7 cellular contexts compared by ENCODE assay signal in the genomic region with DNA sequence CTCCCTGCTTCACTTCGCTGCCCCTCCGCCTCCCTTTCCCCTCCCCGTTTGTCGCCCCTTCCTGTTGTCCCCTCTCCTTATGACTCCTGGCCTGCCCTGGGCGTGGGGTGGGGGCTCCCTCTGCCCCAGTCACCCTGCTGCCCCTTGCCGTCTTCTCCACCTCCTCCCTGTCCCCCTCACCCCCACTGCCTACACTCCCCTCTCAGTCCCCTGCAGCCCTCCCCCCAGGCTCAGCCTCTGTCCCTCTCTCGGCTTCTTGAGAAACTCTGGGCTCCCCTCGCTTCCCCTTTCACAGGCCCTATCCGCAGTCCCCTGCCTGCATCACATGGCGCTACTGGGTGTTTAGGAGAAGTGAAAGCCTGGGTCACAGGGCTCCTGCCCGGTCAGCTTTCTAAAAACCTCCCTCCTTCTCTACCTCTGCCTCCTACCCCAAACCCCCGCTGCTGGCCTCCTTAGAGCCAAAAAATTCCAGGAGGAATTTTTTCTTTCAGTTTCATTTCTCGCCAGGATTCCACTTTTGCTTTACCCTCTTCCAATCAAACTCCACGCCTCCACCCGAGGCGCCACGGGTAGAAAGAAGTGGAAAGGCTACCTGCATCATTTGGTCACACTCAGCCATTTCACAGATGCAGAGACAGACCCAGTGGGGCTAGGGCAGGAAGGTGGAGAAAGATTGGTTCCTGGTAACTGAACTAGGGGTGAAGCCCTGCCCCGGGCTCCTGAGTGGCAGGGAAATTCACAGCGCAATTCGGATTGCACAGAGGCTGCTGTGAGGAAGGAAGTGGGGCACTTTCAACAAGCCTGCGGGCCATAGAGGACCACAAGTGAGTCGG. TPM values are rescaled to one million over a fixed set of nuclear protein-coding genes. Genes with fewer than 3 reads are reported as not detected.
DNase-seq lines count a peak whose midpoint lies in the region; ATAC-seq, FAIRE-seq and TF ChIP-seq lines count a peak whose summit lies in the region.

A gene (minus strand): TSS at position 268 of the 833 bp plus-strand sequence. CDS start 625 bp downstream, outside the sequence.

- H3K79me2 ChIP-seq in OCI-LY3 (ENCODE audit: low read length) (peaks cover 48% of the 10 kb centered on the region), keratinocyte (ENCODE audit: control insufficient read depth, insufficient read depth, low read length) (no peaks in the 10 kb centered on the region)

- peak; percentile 55 for TF ChIP-seq POLR2A in GM18526 (IDR thresholded peaks at IDR 0.05; ENCODE audit: extremely low read depth, insufficient read length)

- peaks cover 34% of the 10 kb centered on the region for H4K20me1 ChIP-seq in OCI-LY3 (ENCODE audit: insufficient read depth, low read length)
- H4K20me1 ChIP-seq in keratinocyte (ENCODE audit: control insufficient read depth, extremely low read depth, insufficient read depth, low read length): no peaks in the 10 kb centered on the region

- TF ChIP-seq CTCF in OCI-LY3 (IDR thresholded peaks at IDR 0.05; ENCODE audit: low read depth, low read length) (no peak), brain microvascular endothelial cell (IDR thresholded peaks at IDR 0.05; ENCODE audit: low read depth, low read length, missing control alignments) (no peak), keratinocyte (optimal IDR thresholded peaks at IDR 0.05 in 1 of 3, IDR thresholded peaks at IDR 0.05 in 1 of 3, conservative IDR thresholded peaks at IDR 0.05 in 1 of 3; ENCODE audit: extremely low read depth in 1 of 3, insufficient read depth in 2 of 3, low read length in 3 of 3) (no peak)

- DNase-seq in brain microvascular endothelial cell (no peak), keratinocyte (ENCODE audit: low read depth, low spot score) (no peak), NCI-H2081 treated with DMSO at 0.1 percent for 48 hours (lab: John Stamatoyannopoulos, UW) (no peak)
- DNase-seq in stimulated activated CD4-positive, alpha-beta T cell treated with anti-CD3 and anti-CD28 coated beads, Interleukin-15, amount 100 ng/mL, for 24 hours: peak; percentile 46

- H3K4me2 ChIP-seq in OCI-LY3 (ENCODE audit: low read length): peak within 1 kb of the TSS; percentile 98
- H3K4me2 ChIP-seq in keratinocyte (ENCODE audit: control insufficient read depth, extremely low read depth, insufficient read depth, low read depth, low read length): peak within 1 kb of the TSS; percentile 77

- in situ Hi-C loops in brain microvascular endothelial cell (cut with HindIII; ENCODE audit: low pct_ligation_motif_present, low sequenced_read_pairs): no loop called here

- H2AFZ ChIP-seq in OCI-LY3 (ENCODE audit: low read depth, low read length) (no peak within 1 kb of the TSS), keratinocyte (ENCODE audit: control insufficient read depth, low read length) (peak within 1 kb of the TSS; percentile 94)

- H3K4me3 ChIP-seq in OCI-LY3 (ENCODE audit: low read length) (peak within 1 kb of the TSS; percentile 91), brain microvascular endothelial cell (ENCODE audit: low read depth, low read length) (peak within 1 kb of the TSS; percentile 53), keratinocyte (ENCODE audit: control insufficient read depth in 2 of 3, extremely low read depth in 1 of 3, insufficient read depth in 2 of 3, low read depth in 1 of 3, low read length in 3 of 3) (peak within 1 kb of the TSS; percentile 16 to 63 (median 62))

- H3K9me1 ChIP-seq in keratinocyte (ENCODE audit: control insufficient read depth, extremely low read depth, insufficient read depth, low read length): no peaks in the 10 kb centered on the region

- no peak for FAIRE-seq in keratinocyte (lab: Jason Lieb, UNC)

- dilution Hi-C loops in keratinocyte (cut with MboI; ENCODE audit: extremely low pct_ligation_motif_present, low sequenced_read_pairs): no loop called here

- H3K9me3 ChIP-seq in OCI-LY3 (ENCODE audit: insufficient read depth, low read length) (no peaks in the 10 kb centered on the region), keratinocyte (ENCODE audit: control insufficient read depth, low read depth, low read length) (no peaks in the 10 kb centered on the region)

- H3K27ac ChIP-seq in OCI-LY3 (ENCODE audit: low read length): peak within 1 kb of the TSS; percentile 96
- no peak within 1 kb of the TSS for H3K27ac ChIP-seq in brain microvascular endothelial cell
- H3K27ac ChIP-seq in keratinocyte (ENCODE audit: control insufficient read depth, insufficient read depth, low read length): no peak within 1 kb of the TSS

- H3K36me3 ChIP-seq in OCI-LY3 (replicated peaks; ENCODE audit: low read depth, low read length): peaks cover 25% of the 10 kb centered on the region
- no peaks in the 10 kb centered on the region for H3K36me3 ChIP-seq in brain microvascular endothelial cell (replicated peaks)
- H3K36me3 ChIP-seq in keratinocyte (ENCODE audit: control insufficient read depth in 2 of 2, extremely low read depth in 1 of 2, insufficient read depth in 2 of 2, low read length in 2 of 2): no peaks in the 10 kb centered on the region

- H3K9ac ChIP-seq in OCI-LY3 (ENCODE audit: low read length) (peak within 1 kb of the TSS; percentile 98), keratinocyte (ENCODE audit: control insufficient read depth, extremely low read depth, insufficient read depth, low read length) (peak within 1 kb of the TSS; percentile 70)

- H3K27me3 ChIP-seq in OCI-LY3 (ENCODE audit: low read depth, low read length) (no peaks in the 10 kb centered on the region), brain microvascular endothelial cell (replicated peaks) (peaks cover 5% of the 10 kb centered on the region), keratinocyte (ENCODE audit: control insufficient read depth, extremely low read depth, insufficient read depth, low read length) (peaks cover 4% of the 10 kb centered on the region)

- H3K4me1 ChIP-seq in OCI-LY3 (ENCODE audit: low read length) (peaks cover 58% of the 10 kb centered on the region), keratinocyte (ENCODE audit: control insufficient read depth, extremely low read depth, insufficient read depth, low read length) (peaks cover 5% of the 10 kb centered on the region)

- peak; percentile 74 for ATAC-seq in HG02759 (IDR thresholded peaks at IDR 0.05; ENCODE audit: unreplicated experiment)

RNA-seq across cellular contexts. Expression of the gene that starts here (rescaled TPM):
- 0.79 to 2.0 TPM (median 1.0 TPM) in 3 replicates for polyA plus RNA-seq in keratinocyte
- polyA plus RNA-seq in keratinocyte (2011; ENCODE audit: low read depth): not detected
- polyA plus RNA-seq in keratinocyte (2011; cell fraction: cytosol; rRNA removed): 0.44 and 0.66 TPM in 2 replicates
- polyA plus RNA-seq in keratinocyte (2011; cell fraction: nucleus; rRNA removed): 1.8 and 2.1 TPM in 2 replicates
- polyA plus RNA-seq in keratinocyte (2012; ENCODE audit: low replicate concordance): 0.08 and 4.0 TPM in 2 replicates
- polyA minus RNA-seq in keratinocyte: 1.7 to 6.8 TPM (median 3.3 TPM) in 3 replicates
- not detected for polyA minus RNA-seq in keratinocyte (2011; cell fraction: cytosol; rRNA and poly(A)+ RNA removed)
- polyA minus RNA-seq in keratinocyte (2011; cell fraction: nucleus; rRNA and poly(A)+ RNA removed): 1.9 and 2.0 TPM in 2 replicates
